ENCODE assay signal across 8 cellular contexts in genomic region chr16:17211797-17212196, GRCh38.
DNase-seq lines count a peak whose midpoint lies in the region; ATAC-seq and TF ChIP-seq lines count a peak whose summit lies in the region.

No MANE protein-coding gene starts in this region.

- H4K20me1 ChIP-seq in SU-DHL-6 (ENCODE audit: low read depth, low read length), result no peaks in the 10 kb centered on the region

- H3K9me3 ChIP-seq in SU-DHL-6 (ENCODE audit: insufficient read depth, low read length), result no peaks in the 10 kb centered on the region

- H3K79me2 ChIP-seq in SU-DHL-6 (ENCODE audit: insufficient read depth, low read length), result no peaks in the 10 kb centered on the region

- no peaks in the 10 kb centered on the region for H3K27me3 Mint-ChIP-seq in endothelial cell (ENCODE audit: unreplicated experiment)
- no peaks in the 10 kb centered on the region for H3K27me3 Mint-ChIP-seq in stimulated activated naive B cell treated with anti-CD40 and anti-IgM and Interleukin-4, amounts not matched to agents 10 μg/mL and 1 μg/mL and 100 μg/mL, for 72 hours

- DNase-seq in activated T-cell treated with anti-CD3 and anti-CD28 coated beads for 1 hour (ENCODE audit: low read depth) (peak; percentile 13), activated T-cell treated with anti-CD3 and anti-CD28 coated beads for 4 hours (no peak), endothelial cell (ENCODE audit: low spot score) (peak; percentile 59), 8988T (no peak), NCI-H2107 treated with DMSO at 0.1 percent for 48 hours (lab: John Stamatoyannopoulos, UW; ENCODE audit: unreplicated experiment) (no peak), NCI-H2107 (lab: John Stamatoyannopoulos, UW) (no peak)
- DNase-seq in stimulated activated naive B cell treated with anti-CD40 and anti-IgM and Interleukin-4, amounts not matched to agents 10 μg/mL and 1 μg/mL and 100 μg/mL, for 72 hours, result no peak

- no peak overlapping the region for H3K4me2 ChIP-seq in SU-DHL-6 (ENCODE audit: low read depth, low read length, poor library complexity, severe bottlenecking)

- H3K4me3 Mint-ChIP-seq in endothelial cell (ENCODE audit: unreplicated experiment), result no peak overlapping the region
- H3K4me3 Mint-ChIP-seq in stimulated activated naive B cell treated with anti-CD40 and anti-IgM and Interleukin-4, amounts not matched to agents 10 μg/mL and 1 μg/mL and 100 μg/mL, for 72 hours, result no peak overlapping the region

- H3F3A ChIP-seq in SU-DHL-6 (ENCODE audit: insufficient read depth), result no peaks in the 10 kb centered on the region

- no peak overlapping the region for H3K27ac Mint-ChIP-seq in endothelial cell (ENCODE audit: unreplicated experiment)
- no peak overlapping the region for H3K27ac Mint-ChIP-seq in stimulated activated naive B cell treated with anti-CD40 and anti-IgM and Interleukin-4, amounts not matched to agents 10 μg/mL and 1 μg/mL and 100 μg/mL, for 72 hours

- H3K4me1 Mint-ChIP-seq in endothelial cell (ENCODE audit: unreplicated experiment), result no peaks in the 10 kb centered on the region
- H3K4me1 Mint-ChIP-seq in stimulated activated naive B cell treated with anti-CD40 and anti-IgM and Interleukin-4, amounts not matched to agents 10 μg/mL and 1 μg/mL and 100 μg/mL, for 72 hours, result peaks cover 15 to 48% of the 10 kb centered on the region in 2 donors

- H3K9me2 ChIP-seq in SU-DHL-6 (replicated peaks; ENCODE audit: insufficient read depth, low read length), result no peaks in the 10 kb centered on the region

- H3K27ac ChIP-seq in SU-DHL-6 (ENCODE audit: low read depth, low read length), result no peak overlapping the region

- ATAC-seq in stimulated activated naive B cell treated with anti-CD40 and anti-IgM and Interleukin-4, amounts not matched to agents 10 μg/mL and 1 μg/mL and 100 μg/mL, for 72 hours (replicated peaks), result peak; percentile 27 to 50

- H3K9me3 Mint-ChIP-seq in endothelial cell (ENCODE audit: unreplicated experiment), result no peaks in the 10 kb centered on the region
- H3K9me3 Mint-ChIP-seq in stimulated activated naive B cell treated with anti-CD40 and anti-IgM and Interleukin-4, amounts not matched to agents 10 μg/mL and 1 μg/mL and 100 μg/mL, for 72 hours, result peaks cover 0 to 3% of the 10 kb centered on the region in 2 donors

- H3K27me3 ChIP-seq in SU-DHL-6 (ENCODE audit: low read length), result no peaks in the 10 kb centered on the region

- no peaks in the 10 kb centered on the region for H3K36me3 Mint-ChIP-seq in endothelial cell (ENCODE audit: low read depth, unreplicated experiment)
- H3K36me3 Mint-ChIP-seq in stimulated activated naive B cell treated with anti-CD40 and anti-IgM and Interleukin-4, amounts not matched to agents 10 μg/mL and 1 μg/mL and 100 μg/mL, for 72 hours, result peaks cover 33 to 38% of the 10 kb centered on the region in 2 donors

- no peak overlapping the region for H3K9ac ChIP-seq in SU-DHL-6 (ENCODE audit: low read length)

- TF ChIP-seq CTCF in SU-DHL-6 (IDR thresholded peaks at IDR 0.05; ENCODE audit: insufficient read depth, low read length, poor library complexity, severe bottlenecking) (peak; percentile 44), endothelial cell (IDR thresholded peaks at IDR 0.05; ENCODE audit: unreplicated experiment) (peak; percentile 60)

- no peak overlapping the region for H2AFZ ChIP-seq in SU-DHL-6 (ENCODE audit: low read depth, low read length, severe bottlenecking)

- no peak overlapping the region for H3K4me3 ChIP-seq in SU-DHL-6 (ENCODE audit: insufficient read depth, low read length, poor library complexity, severe bottlenecking)

- H3K36me3 ChIP-seq in SU-DHL-6 (ENCODE audit: low read length), result no peaks in the 10 kb centered on the region

Comparison
In these comparisons a context has a peak if more than half of its experiments do, and no peak if none do; other contexts are left out.
1. DNase-seq: peak in activated T-cell treated with anti-CD3 and anti-CD28 coated beads for 1 hour (single experiment) and endothelial cell (single experiment); none in activated T-cell treated with anti-CD3 and anti-CD28 coated beads for 4 hours (single experiment), stimulated activated naive B cell treated with anti-CD40 and anti-IgM and Interleukin-4, amounts not matched to agents 10 μg/mL and 1 μg/mL and 100 μg/mL, for 72 hours (single experiment), 8988T (single experiment), NCI-H2107 treated with DMSO at 0.1 percent for 48 hours (single experiment) and NCI-H2107 (single experiment).